ENCODE assay signal across 13 cellular contexts in genomic region chr17:46182961-46183360, GRCh38. TPM values are rescaled to one million over a fixed set of nuclear protein-coding genes. Genes with fewer than 3 reads are reported as not detected.
DNase-seq lines count a peak whose midpoint lies in the region; ATAC-seq, FAIRE-seq and TF ChIP-seq lines count a peak whose summit lies in the region.
"Had no signal": no experiment of that assay in that cellular context is flagged by ENCODE, and none has a peak within 500 bp of the region (broad histone marks: within the 10 kb centered on the region; RNA-seq: fewer than 3 reads in every experiment).

No MANE protein-coding gene starts in this region.

- no peak overlapping the region for H3K4me3 ChIP-seq in BLaER1 treated with 17β-estradiol and CSF1 and Interleukin-3, amounts not matched to agents 10 nM and 100 nM
- H3K4me3 ChIP-seq in CD8-positive, alpha-beta memory T cell (ENCODE audit: low read length): no peak overlapping the region
- no peak overlapping the region for H3K4me3 ChIP-seq in left ventricle myocardium inferior
- H3K4me3 ChIP-seq: SJSA1 had no signal

- peaks cover 0 to 18% (median 4%) of the 10 kb centered on the region in 3 donors for H3K36me3 Mint-ChIP-seq in CD8-positive, alpha-beta memory T cell
- no peaks in the 10 kb centered on the region for H3K36me3 Mint-ChIP-seq in WTC11
- no peaks in the 10 kb centered on the region for H3K36me3 Mint-ChIP-seq in mesothelial cell of epicardium

- no peak for TF ChIP-seq CTCF in WTC11 (IDR thresholded peaks at IDR 0.05)
- no peak for TF ChIP-seq CTCF in mesothelial cell of epicardium (IDR thresholded peaks at IDR 0.05; ENCODE audit: unreplicated experiment)
- no peak for TF ChIP-seq CTCF in left ventricle myocardium inferior (IDR thresholded peaks at IDR 0.05; ENCODE audit: borderline replicate concordance)

- peak overlapping the region; percentile 0 to 39 (median 22); a peak in 10 of 22 replicates for H3K4me2 ChIP-seq in BLaER1 treated with 17β-estradiol and CSF1 and Interleukin-3, amounts not matched to agents 10 nM and 100 nM

- H3K27me3 Mint-ChIP-seq in CD8-positive, alpha-beta memory T cell: no peaks in the 10 kb centered on the region
- H3K27me3 Mint-ChIP-seq in WTC11 (ENCODE audit: low read depth) (no peaks in the 10 kb centered on the region), mesothelial cell of epicardium (ENCODE audit: low read depth) (no peaks in the 10 kb centered on the region)

- H3K4me3 Mint-ChIP-seq in CD8-positive, alpha-beta memory T cell: peak overlapping the region; percentile 18 to 82 (median 49)
- H3K4me3 Mint-ChIP-seq in WTC11 (peak overlapping the region; percentile 1; the same call in 1 of the 2 replicates), mesothelial cell of epicardium (no peak overlapping the region)

- peaks cover 60 to 100% (median 80%) of the 10 kb centered on the region in 10 experiments for H3K4me1 ChIP-seq in BLaER1 treated with 17β-estradiol and CSF1 and Interleukin-3, amounts not matched to agents 10 nM and 100 nM
- H3K4me1 ChIP-seq in CD8-positive, alpha-beta memory T cell (ENCODE audit: insufficient read depth, low read length): peaks cover 91% of the 10 kb centered on the region
- H3K4me1 ChIP-seq in left ventricle myocardium inferior: peaks cover 100% of the 10 kb centered on the region

- H3K9me3 Mint-ChIP-seq in CD8-positive, alpha-beta memory T cell: no peaks in the 10 kb centered on the region
- H3K9me3 Mint-ChIP-seq in WTC11: no peaks in the 10 kb centered on the region
- H3K9me3 Mint-ChIP-seq in mesothelial cell of epicardium: no peaks in the 10 kb centered on the region

- intact Hi-C loops in posterior vena cava (cut with DNase I) (loop anchor here in 1 of 2 donors (5.0 kb wide), 1 partner anchor 41 kb away; no protein-coding TSS in a partner anchor), left ventricle myocardium inferior (cut with micrococcal nuclease) (no loop called here)

- H3K9me3 ChIP-seq in BLaER1 treated with 17β-estradiol and CSF1 and Interleukin-3, amounts not matched to agents 10 nM and 100 nM (replicated peaks in 1 of 11): no peaks in the 10 kb centered on the region
- H3K9me3 ChIP-seq in CD8-positive, alpha-beta memory T cell (ENCODE audit: low read length): no peaks in the 10 kb centered on the region
- no peaks in the 10 kb centered on the region for H3K9me3 ChIP-seq in left ventricle myocardium inferior (replicated peaks)
- H3K9me3 ChIP-seq: SJSA1 had no signal

- POLR2A ChIA-PET in CD8-positive, alpha-beta memory T cell (lab: Charles Lee): interaction anchor here (1.9 kb wide), 1 partner anchor 10 kb away, joined by 14 read pairs; the partner anchor contains the start of gene KANSL1
- POLR2A ChIA-PET in WTC11 (lab: Charles Lee): interaction anchor here (0.7 kb wide), 1 partner anchor 1728 kb away, joined by 6 read pairs; no protein-coding TSS in a partner anchor

- FAIRE-seq in HTR-8/SVneo (lab: Jason Lieb, UNC): no peak

- peaks cover 99 to 100% (median 100%) of the 10 kb centered on the region in 11 experiments for H4K20me1 ChIP-seq in BLaER1 treated with 17β-estradiol and CSF1 and Interleukin-3, amounts not matched to agents 10 nM and 100 nM

- H3K27ac Mint-ChIP-seq in CD8-positive, alpha-beta memory T cell: peak overlapping the region in 6 of 8 donors; percentile 20 to 85 (median 39)
- H3K27ac Mint-ChIP-seq in WTC11 (peak overlapping the region; percentile 84), mesothelial cell of epicardium (peak overlapping the region; percentile 47)

- ATAC-seq in WTC11 (peak; percentile 56), GM21423 (IDR thresholded peaks at IDR 0.05; ENCODE audit: unreplicated experiment) (no peak)

- H3K27ac ChIP-seq in BLaER1 treated with 17β-estradiol and CSF1 and Interleukin-3, amounts not matched to agents 10 nM and 100 nM: peak overlapping the region in 2 of 11 experiments; percentile 11 to 13; a peak in 2 of 22 replicates
- no peak overlapping the region for H3K27ac ChIP-seq in CD8-positive, alpha-beta memory T cell (ENCODE audit: low read depth, low read length)
- H3K27ac ChIP-seq in left ventricle myocardium inferior (replicated peaks): no peak overlapping the region
- H3K27ac ChIP-seq: HL-60, SJSA1 had no signal

- DNase-seq in CD8-positive, alpha-beta memory T cell: no peak
- DNase-seq in WTC11 (ENCODE audit: low spot score): no peak
- no peak for DNase-seq in mesothelial cell of epicardium (ENCODE audit: low spot score in 2 of 2, unreplicated experiment in 2 of 2)
- no peak for DNase-seq in posterior vena cava (ENCODE audit: low spot score)
- no peak for DNase-seq in HTR-8/SVneo (ENCODE audit: insufficient read length, low spot score)
- no peak for DNase-seq in left ventricle myocardium inferior
- DNase-seq: cerebellar nuclear complex, GDM1, NCI-H2107 had no signal

- H3K36me3 ChIP-seq in BLaER1 treated with 17β-estradiol and CSF1 and Interleukin-3, amounts not matched to agents 10 nM and 100 nM: peaks cover 0 to 38% (median 7%) of the 10 kb centered on the region in 11 experiments; a peak in 9 of 22 replicates
- no peaks in the 10 kb centered on the region for H3K36me3 ChIP-seq in CD8-positive, alpha-beta memory T cell (ENCODE audit: insufficient read depth, low read length)
- H3K36me3 ChIP-seq in left ventricle myocardium inferior: no peaks in the 10 kb centered on the region

- peak overlapping the region in 1 of 11 experiments; percentile 15; a peak in 1 of 22 replicates for H3K9ac ChIP-seq in BLaER1 treated with 17β-estradiol and CSF1 and Interleukin-3, amounts not matched to agents 10 nM and 100 nM

- H3K4me1 Mint-ChIP-seq in CD8-positive, alpha-beta memory T cell: peaks cover 89 to 99% (median 98%) of the 10 kb centered on the region in 3 donors
- H3K4me1 Mint-ChIP-seq in WTC11 (peaks cover 94% of the 10 kb centered on the region), mesothelial cell of epicardium (peaks cover 66% of the 10 kb centered on the region)

- H3K27me3 ChIP-seq in BLaER1 treated with 17β-estradiol and CSF1 and Interleukin-3, amounts not matched to agents 10 nM and 100 nM: no peaks in the 10 kb centered on the region
- H3K27me3 ChIP-seq in CD8-positive, alpha-beta memory T cell (ENCODE audit: insufficient read depth, low read length, poor library complexity, severe bottlenecking): no peaks in the 10 kb centered on the region
- no peaks in the 10 kb centered on the region for H3K27me3 ChIP-seq in left ventricle myocardium inferior (ENCODE audit: low read depth)
- H3K27me3 ChIP-seq: SJSA1 had no signal

- CTCF ChIA-PET in CD8-positive, alpha-beta memory T cell (lab: Charles Lee): interaction anchor here (1.3 to 2.9 kb wide), 5 partner anchors 9 to 30 kb away, joined by 3 to 10 read pairs (median 4); partner anchors contain the start of gene KANSL1
- CTCF ChIA-PET in WTC11 (lab: Charles Lee): interaction anchor here (0.7 to 1.8 kb wide), 4 partner anchors 30 to 1033 kb away, joined by 3 to 6 read pairs (median 3); no protein-coding TSS in a partner anchor

TF ChIP-seq in WTC11, 78 proteins besides CTCF, POLR2A, EP300 and RAD21:
- TF ChIP-seq NFE2L1 (CRISPR knock-in tag; IDR thresholded peaks at IDR 0.05) (no peak), IRF2 (CRISPR knock-in tag; IDR thresholded peaks at IDR 0.05; ENCODE audit: borderline replicate concordance, low read depth) (no peak), MYBL2 (CRISPR knock-in tag; IDR thresholded peaks at IDR 0.05) (no peak), FOXP4 (CRISPR knock-in tag; IDR thresholded peaks at IDR 0.05) (no peak), SMAD4 (CRISPR knock-in tag; IDR thresholded peaks at IDR 0.05) (no peak), RELA (CRISPR knock-in tag; IDR thresholded peaks at IDR 0.05; ENCODE audit: borderline replicate concordance) (no peak), ZNF138 (CRISPR knock-in tag; conservative IDR thresholded peaks at IDR 0.05) (no peak)
- TF ChIP-seq, protein P1, sequence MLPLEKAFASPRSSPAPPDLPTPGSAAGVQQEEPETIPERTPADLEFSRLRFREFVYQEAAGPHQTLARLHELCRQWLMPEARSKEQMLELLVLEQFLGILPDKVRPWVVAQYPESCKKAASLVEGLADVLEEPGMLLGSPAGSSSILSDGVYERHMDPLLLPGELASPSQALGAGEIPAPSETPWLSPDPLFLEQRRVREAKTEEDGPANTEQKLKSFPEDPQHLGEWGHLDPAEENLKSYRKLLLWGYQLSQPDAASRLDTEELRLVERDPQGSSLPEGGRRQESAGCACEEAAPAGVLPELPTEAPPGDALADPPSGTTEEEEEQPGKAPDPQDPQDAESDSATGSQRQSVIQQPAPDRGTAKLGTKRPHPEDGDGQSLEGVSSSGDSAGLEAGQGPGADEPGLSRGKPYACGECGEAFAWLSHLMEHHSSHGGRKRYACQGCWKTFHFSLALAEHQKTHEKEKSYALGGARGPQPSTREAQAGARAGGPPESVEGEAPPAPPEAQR (CRISPR knock-in tag; IDR thresholded peaks at IDR 0.05): no peak

RNA-seq across cellular contexts. Expression of gene KANSL1, which starts 10.3 kb away (rescaled TPM):
- 10 to 100 TPM; 69.2 to 70.7 TPM for total RNA-seq in CD8-positive, alpha-beta memory T cell
- polyA plus RNA-seq in CD8-positive, alpha-beta memory T cell: 20.9 TPM
- 66.4 to 72.7 TPM (median 68.5 TPM) in 3 replicates for total RNA-seq in WTC11 (2021)
- 185 to 189 TPM (median 189 TPM) in 3 replicates for total RNA-seq in mesothelial cell of epicardium
- 10 to 100 TPM; 65.9 to 73.1 TPM for total RNA-seq in posterior vena cava
- total RNA-seq in left ventricle myocardium inferior: 23.7 TPM
